In the genomic region with DNA sequence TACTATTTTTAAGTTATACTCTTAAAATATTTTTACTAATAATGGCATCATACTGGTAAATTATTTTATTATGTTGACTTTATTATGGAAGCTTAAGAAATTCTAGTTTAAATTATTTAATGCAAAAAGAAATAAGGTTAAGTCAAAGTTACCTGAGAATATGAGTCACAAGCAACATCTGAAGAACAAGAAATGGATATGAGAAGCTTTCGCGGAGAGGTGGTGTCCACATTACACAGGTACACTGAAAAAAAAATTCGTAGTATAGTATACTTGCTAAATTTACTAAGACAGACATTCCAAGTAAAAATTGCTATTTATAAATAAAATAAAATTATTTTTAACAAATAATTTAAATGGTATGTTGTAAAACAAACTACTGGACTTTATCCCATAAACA, we compare ENCODE assay signal across 26 cellular contexts.
A peak's percentile ranks its signal among the peaks of the same experiment; 100 is the strongest.
DNase-seq lines count a peak whose midpoint lies in the region; ATAC-seq lines count a peak whose summit lies in the region.
"Had no signal": no experiment of that assay in that cellular context is flagged by ENCODE, and none has a peak within 500 bp of the region (broad histone marks: within the 10 kb centered on the region; RNA-seq: fewer than 3 reads in every experiment).

No MANE protein-coding gene starts in this region.

- no peak overlapping the region for H4K8ac ChIP-seq in trophoblast cell (ENCODE audit: low read depth, low read length)

- H2BK120ac ChIP-seq in trophoblast cell (ENCODE audit: insufficient read depth, low read length, poor library complexity) = no peak overlapping the region

- no peak overlapping the region for H3K4me2 ChIP-seq in trophoblast cell (ENCODE audit: low read length)
- H3K4me2 ChIP-seq: hepatocyte had no signal

- H3K4me3 Mint-ChIP-seq in natural killer cell treated with Interleukin-12 subunit alpha and Interleukin-12 subunit beta and Interleukin-15 and Interleukin-18, amount 100 ng/mL, for 72 hours = no peak overlapping the region
- H3K4me3 Mint-ChIP-seq: activated naive CD4-positive, alpha-beta T cell treated with anti-CD3 and anti-CD28 coated beads, Interleukin-2, amount 10 ng/mL, durations not matched to agents 7 days and 5 days; nephron progenitor cell had no signal

- no peaks in the 10 kb centered on the region for H3K79me1 ChIP-seq in trophoblast cell (ENCODE audit: low read length)

- no peak overlapping the region for H3K27ac ChIP-seq in trophoblast cell (ENCODE audit: low read depth, low read length)
- H3K27ac ChIP-seq: brain microvascular endothelial cell, dorsolateral prefrontal cortex, gastroesophageal sphincter, hepatocyte, pancreas, upper lobe of left lung had no signal

- no peak overlapping the region for H2AFZ ChIP-seq in trophoblast cell (ENCODE audit: insufficient read depth, low read length, poor library complexity)
- H2AFZ ChIP-seq: hepatocyte had no signal

- no peak overlapping the region for H2BK12ac ChIP-seq in trophoblast cell (ENCODE audit: low read length)

- H3K79me2 ChIP-seq in trophoblast cell (ENCODE audit: control insufficient read depth, insufficient read depth, low read length, poor library complexity) = no peaks in the 10 kb centered on the region
- H3K79me2 ChIP-seq: hepatocyte had no signal

- no peak overlapping the region for H2BK5ac ChIP-seq in trophoblast cell (ENCODE audit: low read depth, low read length, poor library complexity)

- no peak overlapping the region for H3K4ac ChIP-seq in trophoblast cell (ENCODE audit: low read depth, low read length)

- WGBS in trophoblast cell (ENCODE audit: extremely low coverage, insufficient coverage, insufficient read length) = no CpG with 5 or more reads among the region's 3 CpGs

- H3K4me1 Mint-ChIP-seq in natural killer cell treated with Interleukin-12 subunit alpha and Interleukin-12 subunit beta and Interleukin-15 and Interleukin-18, amount 100 ng/mL, for 72 hours (ENCODE audit: low read depth in 2 of 2) = peaks cover 9 to 23% of the 10 kb centered on the region in 2 donors
- H3K4me1 Mint-ChIP-seq: nephron progenitor cell had no signal

- ATAC-seq in GM18868 (IDR thresholded peaks at IDR 0.05; ENCODE audit: unreplicated experiment) (peak; percentile 38), GM21825 (IDR thresholded peaks at IDR 0.05; ENCODE audit: unreplicated experiment) (peak; percentile 30), HG03432 (IDR thresholded peaks at IDR 0.05; ENCODE audit: unreplicated experiment) (peak; percentile 23), HG02970 (IDR thresholded peaks at IDR 0.05; ENCODE audit: low FRiP score, unreplicated experiment) (no peak)
- ATAC-seq in natural killer cell treated with Interleukin-12 subunit alpha and Interleukin-12 subunit beta and Interleukin-15 and Interleukin-18, amount 100 ng/mL, for 72 hours = no peak
- ATAC-seq: gastroesophageal sphincter, HCT116, left cardiac atrium, mucosa of descending colon, pancreas had no signal

- no peak overlapping the region for H3K14ac ChIP-seq in trophoblast cell (ENCODE audit: low read length)

- no peak overlapping the region for H3K9ac ChIP-seq in trophoblast cell (ENCODE audit: low read length)

- peak overlapping the region in 1 of 2 donors; percentile 70 for H3K27ac Mint-ChIP-seq in natural killer cell treated with Interleukin-12 subunit alpha and Interleukin-12 subunit beta and Interleukin-15 and Interleukin-18, amount 100 ng/mL, for 72 hours
- H3K27ac Mint-ChIP-seq: activated naive CD4-positive, alpha-beta T cell treated with anti-CD3 and anti-CD28 coated beads, Interleukin-2, amount 10 ng/mL, durations not matched to agents 7 days and 5 days; nephron progenitor cell had no signal

- H3K36me3 Mint-ChIP-seq in natural killer cell treated with Interleukin-12 subunit alpha and Interleukin-12 subunit beta and Interleukin-15 and Interleukin-18, amount 100 ng/mL, for 72 hours = peaks cover 4% of the 10 kb centered on the region
- H3K36me3 Mint-ChIP-seq: activated naive CD4-positive, alpha-beta T cell treated with anti-CD3 and anti-CD28 coated beads, Interleukin-2, amount 10 ng/mL, durations not matched to agents 7 days and 5 days had no signal

- H3K9me3 Mint-ChIP-seq in natural killer cell treated with Interleukin-12 subunit alpha and Interleukin-12 subunit beta and Interleukin-15 and Interleukin-18, amount 100 ng/mL, for 72 hours = no peaks in the 10 kb centered on the region
- H3K9me3 Mint-ChIP-seq: activated naive CD4-positive, alpha-beta T cell treated with anti-CD3 and anti-CD28 coated beads, Interleukin-2, amount 10 ng/mL, durations not matched to agents 7 days and 5 days had no signal

- no peak overlapping the region for H2AK5ac ChIP-seq in trophoblast cell (ENCODE audit: low read length)

- H4K12ac ChIP-seq in trophoblast cell (ENCODE audit: low read depth, low read length) = no peak overlapping the region

- H3K23ac ChIP-seq in trophoblast cell (ENCODE audit: low read length) = no peak overlapping the region

- no peak overlapping the region for H4K91ac ChIP-seq in trophoblast cell (ENCODE audit: low read depth, low read length)

- no peaks in the 10 kb centered on the region for H3K36me3 ChIP-seq in trophoblast cell (ENCODE audit: control insufficient read depth in 1 of 2, insufficient read depth in 2 of 2, low read length in 2 of 2)
- H3K36me3 ChIP-seq: brain microvascular endothelial cell, pancreas, upper lobe of left lung had no signal

- no peak overlapping the region for H3K4me3 ChIP-seq in trophoblast cell (ENCODE audit: low read depth, low read length)
- H3K4me3 ChIP-seq: dorsolateral prefrontal cortex, gastroesophageal sphincter, hepatocyte, mucosa of descending colon, pancreas, upper lobe of left lung had no signal

- H3K9me3 ChIP-seq in trophoblast cell (ENCODE audit: insufficient read depth, low read depth, low read length) = no peaks in the 10 kb centered on the region
- H3K9me3 ChIP-seq: mucosa of descending colon, pancreas, upper lobe of left lung had no signal

- no peaks in the 10 kb centered on the region for H3K4me1 ChIP-seq in trophoblast cell (ENCODE audit: control insufficient read depth in 1 of 2, insufficient read depth in 2 of 2, low read length in 2 of 2)
- H3K4me1 ChIP-seq: gastroesophageal sphincter, pancreas, upper lobe of left lung had no signal

- peaks cover 0 to 9% of the 10 kb centered on the region in 2 donors for H3K27me3 Mint-ChIP-seq in natural killer cell treated with Interleukin-12 subunit alpha and Interleukin-12 subunit beta and Interleukin-15 and Interleukin-18, amount 100 ng/mL, for 72 hours
- H3K27me3 Mint-ChIP-seq: activated naive CD4-positive, alpha-beta T cell treated with anti-CD3 and anti-CD28 coated beads, Interleukin-2, amount 10 ng/mL, durations not matched to agents 7 days and 5 days had no signal

- H3K18ac ChIP-seq in trophoblast cell (ENCODE audit: low read length) = no peak overlapping the region

- DNase-seq in natural killer cell treated with Interleukin-12 subunit alpha and Interleukin-12 subunit beta and Interleukin-15 and Interleukin-18, amount 100 ng/mL, for 72 hours (ENCODE audit: low spot score) = no peak
- DNase-seq in trophoblast cell = no peak
- no peak for DNase-seq in DMS79 (lab: John Stamatoyannopoulos, UW)
- DNase-seq: activated CD4-positive, alpha-beta T cell treated with anti-CD3 and anti-CD28 coated beads, Interleukin-2, amount 50 U/mL, for 4 hours; activated CD8-positive, alpha-beta memory T cell treated with anti-CD3 and anti-CD28 coated beads, Interleukin-2, amount 50 U/mL, for 4 hours; activated naive CD4-positive, alpha-beta T cell treated with anti-CD3 and anti-CD28 coated beads, Interleukin-2, amount 10 ng/mL, durations not matched to agents 7 days and 5 days; brain microvascular endothelial cell; dorsolateral prefrontal cortex; left cardiac atrium; mucosa of descending colon; NCI-H1436; NCI-H2107; NCI-H446; nephron progenitor cell; pancreas; retina; stimulated activated CD4-positive, alpha-beta T cell treated with anti-CD3 and anti-CD28 coated beads, Interleukin-2, amount 100 ng/mL, for 48 hours; substantia nigra; upper lobe of left lung had no signal

- H3K27me3 ChIP-seq in trophoblast cell (ENCODE audit: insufficient read depth, low read length) = no peaks in the 10 kb centered on the region
- H3K27me3 ChIP-seq: brain microvascular endothelial cell, dorsolateral prefrontal cortex, gastroesophageal sphincter, hepatocyte, pancreas, upper lobe of left lung had no signal

Comparison
In these comparisons a context has a peak if more than half of its experiments do, and no peak if none do; other contexts are left out.
1. ATAC-seq: peak in GM18868 (single experiment), GM21825 (single experiment) and HG03432 (single experiment); none in natural killer cell treated with Interleukin-12 subunit alpha and Interleukin-12 subunit beta and Interleukin-15 and Interleukin-18, amount 100 ng/mL, for 72 hours (0 of 2) and HG02970 (single experiment).